ENCODE assay signal across 10 cellular contexts in the genomic region with DNA sequence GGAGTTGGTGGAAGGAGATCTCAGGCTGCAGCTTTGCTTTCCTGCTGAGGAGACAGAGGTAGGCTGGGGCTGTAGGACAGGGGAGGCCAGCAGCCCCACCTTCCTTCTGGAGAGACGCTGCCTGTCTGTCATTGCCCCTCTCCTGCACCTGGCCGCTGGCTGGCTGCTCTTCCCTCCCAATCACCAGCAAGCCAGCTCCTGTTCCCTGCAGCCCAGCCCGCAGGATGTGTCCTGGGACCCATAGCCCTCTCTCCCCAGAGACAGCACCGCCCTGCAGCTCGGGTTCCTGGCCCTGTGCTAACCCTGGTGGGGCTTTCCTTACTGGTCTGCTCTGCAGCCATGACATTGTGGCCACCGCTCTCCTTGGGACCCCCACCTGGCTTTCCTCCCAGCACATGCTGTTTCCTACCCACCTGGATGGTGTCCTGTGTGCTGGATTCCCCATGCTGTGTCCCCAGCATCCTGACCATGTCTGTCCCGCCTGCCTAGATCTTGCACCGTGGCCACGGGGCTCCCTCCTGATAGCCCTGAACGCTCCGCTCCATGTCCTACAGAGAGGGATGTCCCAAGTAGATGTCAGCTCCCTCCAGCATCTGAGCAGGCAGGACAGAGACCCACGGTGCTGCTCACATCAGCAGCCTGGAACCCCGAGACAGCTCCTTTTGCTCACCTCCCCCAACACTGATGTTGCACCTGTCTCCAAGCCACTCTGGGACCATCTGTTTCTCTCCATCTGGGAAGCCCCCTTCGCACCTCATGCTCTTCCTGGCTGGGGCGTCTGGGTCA. TPM values are rescaled to one million over a fixed set of nuclear protein-coding genes. Genes with fewer than 3 reads are reported as not detected.
A peak's percentile ranks its signal among the peaks of the same experiment; 100 is the strongest.
DNase-seq lines count a peak whose midpoint lies in the region; ATAC-seq and TF ChIP-seq lines count a peak whose summit lies in the region.
"Had no signal": no experiment of that assay in that cellular context is flagged by ENCODE, and none has a peak within 500 bp of the region (broad histone marks: within the 10 kb centered on the region; RNA-seq: fewer than 3 reads in every experiment).

No MANE protein-coding gene starts in this region.

- in situ Hi-C loops in Panc1 (cut with HindIII; ENCODE audit: low pct_unique_long_range_greater_than_20kb, low sequenced_read_pairs), result no loop called here

- no peaks in the 10 kb centered on the region for H3K9me3 Mint-ChIP-seq in progenitor cell of endocrine pancreas (ENCODE audit: low read depth)

- peak; percentile 54 for DNase-seq in H7
- no peak for DNase-seq in Panc1 (ENCODE audit: low read depth, low spot score)
- DNase-seq in esophagus muscularis mucosa (ENCODE audit: extremely low spot score), result no peak
- no peak for DNase-seq in progenitor cell of endocrine pancreas (ENCODE audit: low spot score, unreplicated experiment)
- no peak for DNase-seq in NCI-H1105 treated with DMSO at 0.1 percent for 48 hours (lab: John Stamatoyannopoulos, UW)
- DNase-seq in omental fat pad (ENCODE audit: low spot score), result no peak
- no peak for DNase-seq in prostate gland (ENCODE audit: low spot score)
- no peak for DNase-seq in putamen (ENCODE audit: low spot score)

- peaks cover 3% of the 10 kb centered on the region for H3K36me3 Mint-ChIP-seq in progenitor cell of endocrine pancreas (ENCODE audit: insufficient read depth)

- peaks cover 19% of the 10 kb centered on the region for H3K4me1 ChIP-seq in Panc1 (ENCODE audit: control insufficient read depth, insufficient read depth, low read length)
- H3K4me1 ChIP-seq in esophagus muscularis mucosa, result peaks cover 44 to 59% (median 54%) of the 10 kb centered on the region in 4 donors
- H3K4me1 ChIP-seq in prostate gland (replicated peaks), result peaks cover 10% of the 10 kb centered on the region

- TF ChIP-seq EP300 in esophagus muscularis mucosa (IDR thresholded peaks at IDR 0.05), result no peak

- H3K27me3 ChIP-seq in H7 (ENCODE audit: control insufficient read depth, insufficient read depth, low read length) (peaks cover 7% of the 10 kb centered on the region), Panc1 (ENCODE audit: control insufficient read depth, insufficient read depth, low read length) (no peaks in the 10 kb centered on the region), esophagus muscularis mucosa (peaks cover 0 to 3% (median 0%) of the 10 kb centered on the region in 4 donors), prostate gland (replicated peaks; ENCODE audit: insufficient read depth) (no peaks in the 10 kb centered on the region)
- H3K27me3 ChIP-seq: SJSA1 had no signal

- H3K27ac Mint-ChIP-seq in progenitor cell of endocrine pancreas, result peak overlapping the region; percentile 37

- H3K36me3 ChIP-seq in H7 (replicated peaks; ENCODE audit: control insufficient read depth, insufficient read depth, low read length), result no peaks in the 10 kb centered on the region; the same call in 1 of the 2 replicates
- peaks cover 5% of the 10 kb centered on the region; the same call in 1 of the 2 replicates for H3K36me3 ChIP-seq in Panc1 (ENCODE audit: control insufficient read depth, insufficient read depth, low read length)
- no peaks in the 10 kb centered on the region for H3K36me3 ChIP-seq in esophagus muscularis mucosa
- no peaks in the 10 kb centered on the region for H3K36me3 ChIP-seq in prostate gland

- H3K4me1 Mint-ChIP-seq in progenitor cell of endocrine pancreas (ENCODE audit: low read depth), result peaks cover 16% of the 10 kb centered on the region

- POLR2A ChIA-PET in Panc1 (lab: Charles Lee), result no interaction called here

- WGBS in esophagus muscularis mucosa, result 80% methylated on average over 10 of the region's 15 CpGs
- WGBS in prostate gland, result 77% methylated on average over 15 of the region's 15 CpGs

- TF ChIP-seq CTCF in Panc1 (IDR thresholded peaks at IDR 0.05), result no peak
- TF ChIP-seq CTCF in esophagus muscularis mucosa (IDR thresholded peaks at IDR 0.05), result no peak
- no peak for TF ChIP-seq CTCF in progenitor cell of endocrine pancreas (IDR thresholded peaks at IDR 0.05; ENCODE audit: unreplicated experiment)
- TF ChIP-seq CTCF in omental fat pad (IDR thresholded peaks at IDR 0.05), result no peak
- TF ChIP-seq CTCF in prostate gland (IDR thresholded peaks at IDR 0.05), result no peak

- TF ChIP-seq POLR2A in esophagus muscularis mucosa (IDR thresholded peaks at IDR 0.05; ENCODE audit: low read depth) (no peak), prostate gland (IDR thresholded peaks at IDR 0.05) (no peak)

- peaks cover 10% of the 10 kb centered on the region for H3K27me3 Mint-ChIP-seq in progenitor cell of endocrine pancreas

- peak overlapping the region; percentile 75 for H3K4me3 Mint-ChIP-seq in progenitor cell of endocrine pancreas (ENCODE audit: low read depth)

- CTCF ChIA-PET in Panc1 (lab: Charles Lee), result no interaction called here

- H3K9me3 ChIP-seq in Panc1 (ENCODE audit: control insufficient read depth, insufficient read depth, low read depth, low read length) (no peaks in the 10 kb centered on the region), esophagus muscularis mucosa (no peaks in the 10 kb centered on the region), prostate gland (no peaks in the 10 kb centered on the region)
- H3K9me3 ChIP-seq: left lung, SJSA1 had no signal

- no peak for ATAC-seq in Panc1
- ATAC-seq in omental fat pad (ENCODE audit: low FRiP score), result no peak

- no TSS peak for BruUV-seq in Panc1 (replicated peaks; lab: Mats Ljungman, UMichigan)

- peak overlapping the region; percentile 82; the same call in 1 of the 2 replicates for H3K27ac ChIP-seq in Panc1 (ENCODE audit: low read length)
- no peak overlapping the region for H3K27ac ChIP-seq in esophagus muscularis mucosa (replicated peaks in 1 of 4)
- no peak overlapping the region for H3K27ac ChIP-seq in prostate gland

- no peak overlapping the region for H3K4me3 ChIP-seq in H7 (ENCODE audit: insufficient read depth, low read depth, low read length)
- peak overlapping the region in 1 of 2 experiments; percentile 58; a peak in 3 of 4 replicates for H3K4me3 ChIP-seq in Panc1 (ENCODE audit: low read depth in 2 of 2, low read length in 2 of 2)
- peak overlapping the region; percentile 70 to 88 (median 74) for H3K4me3 ChIP-seq in esophagus muscularis mucosa
- H3K4me3 ChIP-seq in prostate gland, result peak overlapping the region in 1 of 2 donors; percentile 68

- intact Hi-C loops in Panc1 (cut with micrococcal nuclease; ENCODE audit: unreplicated experiment) (no loop called here), esophagus muscularis mucosa (cut with DNase I) (no loop called here), prostate gland (cut with DNase I) (no loop called here)

RNA-seq across cellular contexts. Expression of a gene that starts 1.2 kb away (rescaled TPM):
- total RNA-seq in H7 (2014; rRNA removed; shearing (Covaris generic)), result 120 and 160 TPM in 2 replicates
- total RNA-seq in Panc1 (2021; ENCODE audit: unreplicated experiment) (105 TPM), esophagus muscularis mucosa (10 to 100 TPM; 49.0 to 94.2 (median 67.9) TPM), progenitor cell of endocrine pancreas (227 and 238 TPM in 2 replicates), omental fat pad (10 to 100 TPM; 35.4 to 72.5 (median 59.7) TPM), prostate gland (100 to 1,000 TPM in 1 of 2 donors, 10 to 100 TPM in 1; 58.9 to 155 TPM)
- polyA plus RNA-seq in Panc1 (2012; ENCODE audit: insufficient read length), result 102 TPM

RNA-seq across cellular contexts. Expression of a gene that starts 20.1 kb away (rescaled TPM):
- 0.42 and 1.1 TPM in 2 replicates for total RNA-seq in H7 (2014; rRNA removed; shearing (Covaris generic))
- total RNA-seq in Panc1 (2021; ENCODE audit: unreplicated experiment), result 2.9 TPM
- polyA plus RNA-seq in Panc1 (2012; ENCODE audit: insufficient read length), result 0.62 TPM
- under 1 TPM in 3 of 4 donors, not detected in 1; under 0.01 to 0.19 (median 0.17) TPM for total RNA-seq in esophagus muscularis mucosa
- total RNA-seq in progenitor cell of endocrine pancreas, result 2.4 and 3.5 TPM in 2 replicates
- under 1 TPM in 2 of 4 donors, not detected in 2; 0.24 to 0.47 TPM for total RNA-seq in omental fat pad
- under 1 TPM; 0.57 to 0.73 TPM for total RNA-seq in prostate gland

RNA-seq across cellular contexts. Expression of a gene that starts 56.2 kb away (rescaled TPM):
- total RNA-seq in H7 (2014; rRNA removed; shearing (Covaris generic)), result 3.7 and 8.7 TPM in 2 replicates
- total RNA-seq in Panc1 (2021; ENCODE audit: unreplicated experiment) (280 TPM), esophagus muscularis mucosa (100 to 1,000 TPM; 283 to 578 (median 392) TPM), progenitor cell of endocrine pancreas (17.0 and 19.6 TPM in 2 replicates), omental fat pad (100 to 1,000 TPM in 2 of 4 donors, 10 to 100 TPM in 2; 63.4 to 177 (median 122) TPM), prostate gland (100 to 1,000 TPM in 1 of 2 donors, 10 to 100 TPM in 1; 86.7 to 134 TPM)
- polyA plus RNA-seq in Panc1 (2012; ENCODE audit: insufficient read length), result 1,001 TPM
